8 cellular contexts compared by ENCODE assay signal in genomic region chr2:89205153-89205552, GRCh38.
DNase-seq lines count a peak whose midpoint lies in the region; ATAC-seq and TF ChIP-seq lines count a peak whose summit lies in the region.
"Not testable (repeated sequence)": the region's sequence is repeated elsewhere in the genome, so short reads cannot be mapped to it uniquely, and the experiment has no call there.

No MANE protein-coding gene starts in this region.

- TF ChIP-seq CTCF in VCaP (conservative IDR thresholded peaks at IDR 0.05) = 0 out of 2 replicates have a peak, but pooled peaks have one; percentile 19
- TF ChIP-seq CTCF in astrocyte of the spinal cord (IDR thresholded peaks at IDR 0.05; ENCODE audit: low read depth, low read length) = peak; percentile 24

- H3K4me1 ChIP-seq in aorta (ENCODE audit: control insufficient read depth in 1 of 2, insufficient read depth in 2 of 2, low read length in 2 of 2) = not testable (repeated sequence)

- H3K36me3 ChIP-seq in aorta (ENCODE audit: control insufficient read depth in 1 of 2, insufficient read depth in 2 of 2, low read length in 1 of 2) = not testable (repeated sequence)

- not testable (repeated sequence) for H3K4me3 ChIP-seq in astrocyte of the spinal cord (ENCODE audit: low read depth, low read length); aorta (ENCODE audit: low read length in 2 of 2)

- H3K9me3 ChIP-seq in aorta (ENCODE audit: control insufficient read depth, low read length) = not testable (repeated sequence)

- not testable (repeated sequence) for H3K27me3 ChIP-seq in aorta (ENCODE audit: control insufficient read depth in 1 of 2, insufficient read depth in 2 of 2, low read length in 1 of 2)

- in situ Hi-C loops in astrocyte of the spinal cord (cut with HindIII; ENCODE audit: low sequenced_read_pairs) = not testable (repeated sequence)

- H3K27ac ChIP-seq in VCaP; aorta (ENCODE audit: low read depth in 1 of 2, low read length in 2 of 2): not testable (repeated sequence)

- intact Hi-C loops in left ventricle myocardium superior (cut with micrococcal nuclease); posterior cingulate gyrus (cut with DNase I); aorta (cut with DNase I): not testable (repeated sequence)

- 22 to 30% methylated on average over 11 of the region's 11 CpGs for WGBS in aorta, 2 donors

- peak; percentile 35 for DNase-seq in ELF-1 (ENCODE audit: low read depth, low spot score)
- peak; percentile 0 to 23 for DNase-seq in NCI-H2081 (lab: John Stamatoyannopoulos, UW)
- DNase-seq in astrocyte of the spinal cord (ENCODE audit: low read depth, low spot score) = not testable (repeated sequence)
- peak; percentile 46 for DNase-seq in left ventricle myocardium superior
- DNase-seq in posterior cingulate gyrus = peak in 8 of 10 donors; percentile 12 to 77 (median 38)
- peak in 1 of 2 donors; percentile 62 for DNase-seq in aorta

- ATAC-seq in HG02870 (IDR thresholded peaks at IDR 0.05; ENCODE audit: unreplicated experiment) (peak; percentile 62), aorta (ENCODE audit: low FRiP score) (peak; percentile 64)
- not testable (repeated sequence) for ATAC-seq in left ventricle myocardium superior
